8 cellular contexts compared by ENCODE assay signal in the genomic region with DNA sequence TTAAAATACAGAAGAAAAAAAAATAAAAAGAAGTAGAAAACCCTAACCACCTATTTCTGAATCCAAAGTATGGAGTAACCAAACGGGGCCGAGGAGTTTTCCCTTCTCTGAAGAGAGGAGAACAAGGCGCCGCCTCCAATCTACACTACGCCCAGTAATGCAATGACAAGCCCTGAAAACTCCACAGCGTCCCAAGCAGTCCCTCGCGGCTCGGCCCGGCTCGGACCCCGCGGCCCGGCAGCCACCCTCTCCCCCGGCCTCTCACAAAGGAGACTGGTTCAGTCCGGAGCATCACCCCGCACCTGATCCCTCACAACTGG.
DNase-seq lines count a peak whose midpoint lies in the region; ATAC-seq and TF ChIP-seq lines count a peak whose summit lies in the region.

No MANE protein-coding gene starts in this region.

- DNase-seq in AG09309 (ENCODE audit: low read depth): no peak
- peak; percentile 16 for DNase-seq in LoVo (ENCODE audit: low spot score)
- DNase-seq in NCI-H2029 treated with DMSO at 0.1 percent for 48 hours (lab: John Stamatoyannopoulos, UW): no peak
- DNase-seq in iPS-NIHi11 (ENCODE audit: low spot score): no peak
- DNase-seq in activated CD4-positive, alpha-beta T cell treated with anti-CD3 and anti-CD28 coated beads, Interleukin-2, amount 50 U/mL, for 4 hours: no peak

- peak; percentile 10 for ATAC-seq in GM21360 (IDR thresholded peaks at IDR 0.05; ENCODE audit: unreplicated experiment)

- H3K4me1 ChIP-seq in duodenal mucosa (ENCODE audit: control insufficient read depth in 1 of 2, insufficient read depth in 2 of 2, low read length in 2 of 2): peaks cover 8 to 20% of the 10 kb centered on the region in 2 donors
- peaks cover 7 to 21% of the 10 kb centered on the region in 2 donors for H3K4me1 ChIP-seq in muscle layer of duodenum (ENCODE audit: control insufficient read depth in 1 of 2, insufficient read depth in 2 of 2, low read length in 2 of 2)

- no peaks in the 10 kb centered on the region for H3K9me3 ChIP-seq in duodenal mucosa (ENCODE audit: control insufficient read depth in 1 of 2, low read length in 2 of 2)
- no peaks in the 10 kb centered on the region for H3K9me3 ChIP-seq in muscle layer of duodenum (ENCODE audit: control insufficient read depth in 1 of 2, low read length in 2 of 2)

- H3K27ac ChIP-seq in duodenal mucosa (ENCODE audit: low read depth, low read length): peak overlapping the region; percentile 73
- H3K27ac ChIP-seq in muscle layer of duodenum (ENCODE audit: low read length): peak overlapping the region; percentile 99

- H3K36me3 ChIP-seq in duodenal mucosa (ENCODE audit: control insufficient read depth in 1 of 2, insufficient read depth in 2 of 2, low read length in 2 of 2) (peaks cover under 1 to 5% of the 10 kb centered on the region in 2 donors), muscle layer of duodenum (ENCODE audit: control insufficient read depth in 1 of 2, insufficient read depth in 2 of 2, low read length in 2 of 2) (peaks cover 6 to 7% of the 10 kb centered on the region in 2 donors)

- no peak for TF ChIP-seq CTCF in AG09309 (IDR thresholded peaks at IDR 0.05; ENCODE audit: control insufficient read depth, insufficient read depth, low read depth, low read length, missing control alignments)

- H3K27me3 ChIP-seq in duodenal mucosa (ENCODE audit: control insufficient read depth in 1 of 2, insufficient read depth in 2 of 2, low read length in 2 of 2): no peaks in the 10 kb centered on the region
- no peaks in the 10 kb centered on the region for H3K27me3 ChIP-seq in muscle layer of duodenum (ENCODE audit: low read depth, low read length)

- H3K4me3 ChIP-seq in AG09309 (ENCODE audit: control insufficient read depth, low read depth, low read length): peak overlapping the region; percentile 87
- peak overlapping the region; percentile 89 to 97 for H3K4me3 ChIP-seq in duodenal mucosa (ENCODE audit: low read depth in 1 of 2, low read length in 2 of 2)
- H3K4me3 ChIP-seq in muscle layer of duodenum (ENCODE audit: low read depth in 1 of 2, low read length in 2 of 2): peak overlapping the region; percentile 88 to 93

- peak overlapping the region; percentile 83 to 89 for H3K9ac ChIP-seq in duodenal mucosa (ENCODE audit: low read depth in 1 of 2, low read length in 2 of 2)
